ENCODE assay signal across 1 cellular context in the genomic region with DNA sequence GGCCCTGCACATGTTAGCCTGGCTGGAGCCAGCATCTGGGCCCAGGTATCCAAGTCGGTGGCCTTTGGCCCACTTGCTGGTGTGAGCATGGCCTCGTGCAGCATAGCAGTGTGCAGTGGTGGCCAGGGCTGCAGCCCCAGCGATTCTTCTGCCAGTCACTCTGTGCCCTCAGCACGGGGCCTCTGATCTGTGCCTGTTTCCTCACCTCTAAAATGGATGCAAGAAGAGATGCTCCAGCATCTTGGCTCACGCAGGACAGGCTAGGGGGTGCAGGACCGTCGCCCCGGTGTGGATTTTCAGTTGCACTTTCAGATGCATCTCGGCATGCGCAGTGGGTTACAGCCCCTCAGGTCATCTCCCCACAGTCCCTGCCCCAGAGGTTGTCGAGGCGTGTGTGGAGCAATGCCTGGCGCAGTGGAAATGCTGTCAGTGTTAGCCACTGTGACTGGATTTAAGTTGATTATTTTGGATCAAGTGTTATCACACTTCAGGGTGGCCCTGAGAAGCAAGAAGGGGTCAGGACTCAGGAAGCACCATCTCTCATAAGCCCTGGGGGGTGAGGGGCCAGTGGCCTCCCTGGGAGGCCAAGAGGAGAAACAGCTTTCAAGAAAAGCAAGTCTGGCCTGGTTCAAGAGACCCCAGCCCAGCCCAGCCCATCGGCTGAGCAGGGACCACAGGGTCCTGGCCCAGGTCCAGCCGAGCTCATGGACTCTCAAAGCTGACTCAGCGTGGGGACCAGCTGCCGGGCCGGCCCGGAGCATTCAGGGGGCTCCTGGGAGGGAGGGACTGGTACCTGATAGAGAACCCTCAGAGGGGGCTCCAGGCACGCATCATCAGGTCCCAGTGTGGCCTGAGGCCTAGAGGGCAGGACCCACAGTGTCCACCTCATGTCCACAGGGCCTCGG.
TF ChIP-seq lines count a peak whose summit lies in the region.

No MANE protein-coding gene starts in this region.

TF ChIP-seq in WTC11, 78 proteins besides CTCF, POLR2A, EP300 and RAD21 (continued from another document):
- TF ChIP-seq, protein P1, sequence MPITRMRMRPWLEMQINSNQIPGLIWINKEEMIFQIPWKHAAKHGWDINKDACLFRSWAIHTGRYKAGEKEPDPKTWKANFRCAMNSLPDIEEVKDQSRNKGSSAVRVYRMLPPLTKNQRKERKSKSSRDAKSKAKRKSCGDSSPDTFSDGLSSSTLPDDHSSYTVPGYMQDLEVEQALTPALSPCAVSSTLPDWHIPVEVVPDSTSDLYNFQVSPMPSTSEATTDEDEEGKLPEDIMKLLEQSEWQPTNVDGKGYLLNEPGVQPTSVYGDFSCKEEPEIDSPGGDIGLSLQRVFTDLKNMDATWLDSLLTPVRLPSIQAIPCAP (CRISPR knock-in tag; IDR thresholded peaks at IDR 0.05), result no peak
- TF ChIP-seq ZNF219 (CRISPR knock-in tag; IDR thresholded peaks at IDR 0.05; ENCODE audit: borderline replicate concordance) (no peak), NFYB (CRISPR knock-in tag; conservative IDR thresholded peaks at IDR 0.05; ENCODE audit: low read depth) (no peak)
- TF ChIP-seq, protein P2, sequence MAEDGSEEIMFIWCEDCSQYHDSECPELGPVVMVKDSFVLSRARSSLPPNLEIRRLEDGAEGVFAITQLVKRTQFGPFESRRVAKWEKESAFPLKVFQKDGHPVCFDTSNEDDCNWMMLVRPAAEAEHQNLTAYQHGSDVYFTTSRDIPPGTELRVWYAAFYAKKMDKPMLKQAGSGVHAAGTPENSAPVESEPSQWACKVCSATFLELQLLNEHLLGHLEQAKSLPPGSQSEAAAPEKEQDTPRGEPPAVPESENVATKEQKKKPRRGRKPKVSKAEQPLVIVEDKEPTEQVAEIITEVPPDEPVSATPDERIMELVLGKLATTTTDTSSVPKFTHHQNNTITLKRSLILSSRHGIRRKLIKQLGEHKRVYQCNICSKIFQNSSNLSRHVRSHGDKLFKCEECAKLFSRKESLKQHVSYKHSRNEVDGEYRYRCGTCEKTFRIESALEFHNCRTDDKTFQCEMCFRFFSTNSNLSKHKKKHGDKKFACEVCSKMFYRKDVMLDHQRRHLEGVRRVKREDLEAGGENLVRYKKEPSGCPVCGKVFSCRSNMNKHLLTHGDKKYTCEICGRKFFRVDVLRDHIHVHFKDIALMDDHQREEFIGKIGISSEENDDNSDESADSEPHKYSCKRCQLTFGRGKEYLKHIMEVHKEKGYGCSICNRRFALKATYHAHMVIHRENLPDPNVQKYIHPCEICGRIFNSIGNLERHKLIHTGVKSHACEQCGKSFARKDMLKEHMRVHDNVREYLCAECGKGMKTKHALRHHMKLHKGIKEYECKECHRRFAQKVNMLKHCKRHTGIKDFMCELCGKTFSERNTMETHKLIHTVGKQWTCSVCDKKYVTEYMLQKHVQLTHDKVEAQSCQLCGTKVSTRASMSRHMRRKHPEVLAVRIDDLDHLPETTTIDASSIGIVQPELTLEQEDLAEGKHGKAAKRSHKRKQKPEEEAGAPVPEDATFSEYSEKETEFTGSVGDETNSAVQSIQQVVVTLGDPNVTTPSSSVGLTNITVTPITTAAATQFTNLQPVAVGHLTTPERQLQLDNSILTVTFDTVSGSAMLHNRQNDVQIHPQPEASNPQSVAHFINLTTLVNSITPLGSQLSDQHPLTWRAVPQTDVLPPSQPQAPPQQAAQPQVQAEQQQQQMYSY (CRISPR knock-in tag; IDR thresholded peaks at IDR 0.05), result no peak
- TF ChIP-seq, protein P3, sequence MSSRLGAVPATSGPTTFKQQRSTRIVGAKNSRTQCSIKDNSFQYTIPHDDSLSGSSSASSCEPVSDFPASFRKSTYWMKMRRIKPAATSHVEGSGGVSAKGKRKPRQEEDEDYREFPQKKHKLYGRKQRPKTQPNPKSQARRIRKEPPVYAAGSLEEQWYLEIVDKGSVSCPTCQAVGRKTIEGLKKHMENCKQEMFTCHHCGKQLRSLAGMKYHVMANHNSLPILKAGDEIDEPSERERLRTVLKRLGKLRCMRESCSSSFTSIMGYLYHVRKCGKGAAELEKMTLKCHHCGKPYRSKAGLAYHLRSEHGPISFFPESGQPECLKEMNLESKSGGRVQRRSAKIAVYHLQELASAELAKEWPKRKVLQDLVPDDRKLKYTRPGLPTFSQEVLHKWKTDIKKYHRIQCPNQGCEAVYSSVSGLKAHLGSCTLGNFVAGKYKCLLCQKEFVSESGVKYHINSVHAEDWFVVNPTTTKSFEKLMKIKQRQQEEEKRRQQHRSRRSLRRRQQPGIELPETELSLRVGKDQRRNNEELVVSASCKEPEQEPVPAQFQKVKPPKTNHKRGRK (CRISPR knock-in tag; IDR thresholded peaks at IDR 0.05; ENCODE audit: borderline replicate concordance), result no peak
- TF ChIP-seq, protein P4, sequence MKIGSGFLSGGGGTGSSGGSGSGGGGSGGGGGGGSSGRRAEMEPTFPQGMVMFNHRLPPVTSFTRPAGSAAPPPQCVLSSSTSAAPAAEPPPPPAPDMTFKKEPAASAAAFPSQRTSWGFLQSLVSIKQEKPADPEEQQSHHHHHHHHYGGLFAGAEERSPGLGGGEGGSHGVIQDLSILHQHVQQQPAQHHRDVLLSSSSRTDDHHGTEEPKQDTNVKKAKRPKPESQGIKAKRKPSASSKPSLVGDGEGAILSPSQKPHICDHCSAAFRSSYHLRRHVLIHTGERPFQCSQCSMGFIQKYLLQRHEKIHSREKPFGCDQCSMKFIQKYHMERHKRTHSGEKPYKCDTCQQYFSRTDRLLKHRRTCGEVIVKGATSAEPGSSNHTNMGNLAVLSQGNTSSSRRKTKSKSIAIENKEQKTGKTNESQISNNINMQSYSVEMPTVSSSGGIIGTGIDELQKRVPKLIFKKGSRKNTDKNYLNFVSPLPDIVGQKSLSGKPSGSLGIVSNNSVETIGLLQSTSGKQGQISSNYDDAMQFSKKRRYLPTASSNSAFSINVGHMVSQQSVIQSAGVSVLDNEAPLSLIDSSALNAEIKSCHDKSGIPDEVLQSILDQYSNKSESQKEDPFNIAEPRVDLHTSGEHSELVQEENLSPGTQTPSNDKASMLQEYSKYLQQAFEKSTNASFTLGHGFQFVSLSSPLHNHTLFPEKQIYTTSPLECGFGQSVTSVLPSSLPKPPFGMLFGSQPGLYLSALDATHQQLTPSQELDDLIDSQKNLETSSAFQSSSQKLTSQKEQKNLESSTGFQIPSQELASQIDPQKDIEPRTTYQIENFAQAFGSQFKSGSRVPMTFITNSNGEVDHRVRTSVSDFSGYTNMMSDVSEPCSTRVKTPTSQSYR (CRISPR knock-in tag; IDR thresholded peaks at IDR 0.05), result no peak
